In genomic region chr5:54275361-54275760, GRCh38 we compare ENCODE assay signal across 17 cellular contexts.
"Had no signal": no experiment of that assay in that cellular context is flagged by ENCODE, and none has a peak within 500 bp of the region (broad histone marks: within the 10 kb centered on the region; RNA-seq: fewer than 3 reads in every experiment).

No MANE protein-coding gene starts in this region.

- ATAC-seq: gastroesophageal sphincter; heart left ventricle; naive thymus-derived CD8-positive, alpha-beta T cell; upper lobe of right lung had no signal

- H3K9ac ChIP-seq: parathyroid adenoma had no signal

- H3K9me3 ChIP-seq: upper lobe of right lung had no signal

- H3K27ac ChIP-seq: coronary artery, gastroesophageal sphincter, heart left ventricle, parathyroid adenoma, upper lobe of right lung had no signal

- H3K4me3 ChIP-seq: coronary artery, gastroesophageal sphincter, heart left ventricle, upper lobe of right lung had no signal

- DNase-seq: activated B cell treated with CpG ODN at 0.5 μM for 24 hours; activated CD4-positive, alpha-beta memory T cell treated with anti-CD3 and anti-CD28 coated beads for 36 hours; activated CD4-positive, alpha-beta T cell treated with anti-CD3 and anti-CD28 coated beads for 4 hours; amniotic stem cell; central memory CD4-positive, alpha-beta T cell; heart left ventricle; mesenchymal stem cell; naive thymus-derived CD8-positive, alpha-beta T cell; stimulated activated CD4-positive, alpha-beta T cell treated with anti-CD3 and anti-CD28 coated beads, Interleukin-12 subunit alpha, Interleukin-12 subunit beta, amount 100 ng/mL, for 4 hours; stimulated activated CD4-positive, alpha-beta T cell treated with anti-CD3 and anti-CD28 coated beads, Interleukin-1b, Interleukin-23, amount 100 ng/mL, for 48 hours; stimulated activated CD8-positive, alpha-beta memory T cell treated with anti-CD3 and anti-CD28 coated beads, Interleukin-4, amount 100 ng/mL, for 48 hours; stimulated activated naive CD4-positive, alpha-beta T cell; T-helper 9 cell; upper lobe of right lung had no signal

- H2AFZ ChIP-seq: parathyroid adenoma had no signal

- H3K27me3 ChIP-seq: gastroesophageal sphincter, heart left ventricle, upper lobe of right lung had no signal

- H3K36me3 ChIP-seq: upper lobe of right lung had no signal

- H3K4me1 ChIP-seq: parathyroid adenoma, upper lobe of right lung had no signal
